1 cellular context compared by ENCODE assay signal in the genomic region with DNA sequence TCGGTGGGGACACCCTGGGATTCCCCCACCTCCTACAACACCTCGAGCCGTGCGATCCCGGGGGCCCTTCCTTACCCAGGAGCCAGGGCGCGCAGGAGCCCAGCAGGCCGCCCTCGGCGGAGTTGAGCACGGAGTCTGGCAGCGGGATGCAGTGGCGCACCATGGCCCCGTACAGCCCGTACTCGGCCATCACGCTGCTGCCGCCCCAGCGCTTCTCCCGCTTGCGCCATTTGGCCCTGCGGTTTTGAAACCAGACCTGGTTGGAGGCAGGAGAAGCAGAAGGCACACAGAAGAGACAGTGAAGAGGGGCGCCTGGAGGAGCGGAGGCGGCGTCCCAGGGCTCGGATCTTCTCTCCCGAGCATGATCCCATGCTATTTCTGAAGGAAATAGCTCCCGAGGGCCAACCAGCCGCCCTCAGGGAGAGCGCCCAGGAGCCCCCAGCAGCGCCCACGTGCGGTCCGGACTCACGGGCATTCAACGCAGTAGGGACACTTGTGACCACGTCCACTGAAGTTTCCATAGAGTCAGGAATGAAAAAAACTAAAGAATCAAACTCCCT.
TF ChIP-seq lines count a peak whose summit lies in the region.

No MANE protein-coding gene starts in this region.

TF ChIP-seq in HepG2, 621 proteins besides CTCF, POLR2A, EP300 and RAD21 (continued from another document and continues in another):
- TF ChIP-seq, protein P1, sequence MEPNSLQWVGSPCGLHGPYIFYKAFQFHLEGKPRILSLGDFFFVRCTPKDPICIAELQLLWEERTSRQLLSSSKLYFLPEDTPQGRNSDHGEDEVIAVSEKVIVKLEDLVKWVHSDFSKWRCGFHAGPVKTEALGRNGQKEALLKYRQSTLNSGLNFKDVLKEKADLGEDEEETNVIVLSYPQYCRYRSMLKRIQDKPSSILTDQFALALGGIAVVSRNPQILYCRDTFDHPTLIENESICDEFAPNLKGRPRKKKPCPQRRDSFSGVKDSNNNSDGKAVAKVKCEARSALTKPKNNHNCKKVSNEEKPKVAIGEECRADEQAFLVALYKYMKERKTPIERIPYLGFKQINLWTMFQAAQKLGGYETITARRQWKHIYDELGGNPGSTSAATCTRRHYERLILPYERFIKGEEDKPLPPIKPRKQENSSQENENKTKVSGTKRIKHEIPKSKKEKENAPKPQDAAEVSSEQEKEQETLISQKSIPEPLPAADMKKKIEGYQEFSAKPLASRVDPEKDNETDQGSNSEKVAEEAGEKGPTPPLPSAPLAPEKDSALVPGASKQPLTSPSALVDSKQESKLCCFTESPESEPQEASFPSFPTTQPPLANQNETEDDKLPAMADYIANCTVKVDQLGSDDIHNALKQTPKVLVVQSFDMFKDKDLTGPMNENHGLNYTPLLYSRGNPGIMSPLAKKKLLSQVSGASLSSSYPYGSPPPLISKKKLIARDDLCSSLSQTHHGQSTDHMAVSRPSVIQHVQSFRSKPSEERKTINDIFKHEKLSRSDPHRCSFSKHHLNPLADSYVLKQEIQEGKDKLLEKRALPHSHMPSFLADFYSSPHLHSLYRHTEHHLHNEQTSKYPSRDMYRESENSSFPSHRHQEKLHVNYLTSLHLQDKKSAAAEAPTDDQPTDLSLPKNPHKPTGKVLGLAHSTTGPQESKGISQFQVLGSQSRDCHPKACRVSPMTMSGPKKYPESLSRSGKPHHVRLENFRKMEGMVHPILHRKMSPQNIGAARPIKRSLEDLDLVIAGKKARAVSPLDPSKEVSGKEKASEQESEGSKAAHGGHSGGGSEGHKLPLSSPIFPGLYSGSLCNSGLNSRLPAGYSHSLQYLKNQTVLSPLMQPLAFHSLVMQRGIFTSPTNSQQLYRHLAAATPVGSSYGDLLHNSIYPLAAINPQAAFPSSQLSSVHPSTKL (CRISPR knock-in tag; IDR thresholded peaks at IDR 0.05): 0 out of 2 replicates have a peak, but pooled peaks have one; percentile 21
- 0 out of 2 replicates have a peak, but pooled peaks have one; percentile 38 for TF ChIP-seq WIZ (CRISPR knock-in tag; IDR thresholded peaks at IDR 0.05)
- TF ChIP-seq HOXA9 (CRISPR knock-in tag; IDR thresholded peaks at IDR 0.05; ENCODE audit: borderline replicate concordance): no peak
- 0 out of 2 replicates have a peak, but pooled peaks have one; percentile 34 for TF ChIP-seq BRD4 (CRISPR knock-in tag; IDR thresholded peaks at IDR 0.05)
- TF ChIP-seq FOXJ3 (CRISPR knock-in tag; IDR thresholded peaks at IDR 0.05; ENCODE audit: borderline replicate concordance): no peak
- 0 out of 2 replicates have a peak, but pooled peaks have one; percentile 23 for TF ChIP-seq ZNF678 (CRISPR knock-in tag; IDR thresholded peaks at IDR 0.05)
- TF ChIP-seq ZNF225 (CRISPR knock-in tag; IDR thresholded peaks at IDR 0.05): peak; percentile 47; the same call in 1 of the 2 replicates
- TF ChIP-seq SMARCC2 (IDR thresholded peaks at IDR 0.05): no peak
- TF ChIP-seq NKX3-1 (CRISPR knock-in tag; IDR thresholded peaks at IDR 0.05): 0 out of 2 replicates have a peak, but pooled peaks have one; percentile 33
- TF ChIP-seq NRL (CRISPR knock-in tag; IDR thresholded peaks at IDR 0.05; ENCODE audit: borderline replicate concordance): 0 out of 2 replicates have a peak, but pooled peaks have one; percentile 49
- TF ChIP-seq CBX5 (CRISPR knock-in tag; IDR thresholded peaks at IDR 0.05; ENCODE audit: borderline replicate concordance): peak; percentile 58; the same call in 1 of the 2 replicates
- TF ChIP-seq RFXANK (CRISPR knock-in tag; IDR thresholded peaks at IDR 0.05): no peak
- TF ChIP-seq ZNF44 (CRISPR knock-in tag; IDR thresholded peaks at IDR 0.05): no peak
- peak; percentile 62; the same call in 1 of the 2 replicates for TF ChIP-seq HOXD1 (CRISPR knock-in tag; IDR thresholded peaks at IDR 0.05)
- TF ChIP-seq FOXA3 (CRISPR knock-in tag; IDR thresholded peaks at IDR 0.05): 0 out of 2 replicates have a peak, but pooled peaks have one; percentile 10
- 0 out of 2 replicates have a peak, but pooled peaks have one; percentile 17 for TF ChIP-seq TBX2 (CRISPR knock-in tag; IDR thresholded peaks at IDR 0.05; ENCODE audit: borderline replicate concordance)
- TF ChIP-seq YY1 (IDR thresholded peaks at IDR 0.05; ENCODE audit: insufficient read depth, insufficient replicate concordance, low read depth, low read length): peak; percentile 66
- no peak for TF ChIP-seq DR1 (CRISPR knock-in tag; IDR thresholded peaks at IDR 0.05)
- TF ChIP-seq ZNF263 (CRISPR knock-in tag; IDR thresholded peaks at IDR 0.05): peak; percentile 22; the same call in 1 of the 2 replicates
- peak; percentile 76; the same call in 1 of the 2 replicates for TF ChIP-seq HIVEP1 (CRISPR knock-in tag; IDR thresholded peaks at IDR 0.05)
- TF ChIP-seq, protein P2, sequence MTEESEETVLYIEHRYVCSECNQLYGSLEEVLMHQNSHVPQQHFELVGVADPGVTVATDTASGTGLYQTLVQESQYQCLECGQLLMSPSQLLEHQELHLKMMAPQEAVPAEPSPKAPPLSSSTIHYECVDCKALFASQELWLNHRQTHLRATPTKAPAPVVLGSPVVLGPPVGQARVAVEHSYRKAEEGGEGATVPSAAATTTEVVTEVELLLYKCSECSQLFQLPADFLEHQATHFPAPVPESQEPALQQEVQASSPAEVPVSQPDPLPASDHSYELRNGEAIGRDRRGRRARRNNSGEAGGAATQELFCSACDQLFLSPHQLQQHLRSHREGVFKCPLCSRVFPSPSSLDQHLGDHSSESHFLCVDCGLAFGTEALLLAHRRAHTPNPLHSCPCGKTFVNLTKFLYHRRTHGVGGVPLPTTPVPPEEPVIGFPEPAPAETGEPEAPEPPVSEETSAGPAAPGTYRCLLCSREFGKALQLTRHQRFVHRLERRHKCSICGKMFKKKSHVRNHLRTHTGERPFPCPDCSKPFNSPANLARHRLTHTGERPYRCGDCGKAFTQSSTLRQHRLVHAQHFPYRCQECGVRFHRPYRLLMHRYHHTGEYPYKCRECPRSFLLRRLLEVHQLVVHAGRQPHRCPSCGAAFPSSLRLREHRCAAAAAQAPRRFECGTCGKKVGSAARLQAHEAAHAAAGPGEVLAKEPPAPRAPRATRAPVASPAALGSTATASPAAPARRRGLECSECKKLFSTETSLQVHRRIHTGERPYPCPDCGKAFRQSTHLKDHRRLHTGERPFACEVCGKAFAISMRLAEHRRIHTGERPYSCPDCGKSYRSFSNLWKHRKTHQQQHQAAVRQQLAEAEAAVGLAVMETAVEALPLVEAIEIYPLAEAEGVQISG (CRISPR knock-in tag; IDR thresholded peaks at IDR 0.05): peak; percentile 51; the same call in 1 of the 2 replicates
- peak; percentile 69; the same call in 1 of the 2 replicates for TF ChIP-seq IRF9 (CRISPR knock-in tag; IDR thresholded peaks at IDR 0.05; ENCODE audit: borderline replicate concordance)
- peak; percentile 52; the same call in 1 of the 2 replicates for TF ChIP-seq RNF2 (conservative IDR thresholded peaks at IDR 0.05; ENCODE audit: low read depth)
- TF ChIP-seq HOXA3 (CRISPR knock-in tag; IDR thresholded peaks at IDR 0.05): peak; percentile 57
- no peak for TF ChIP-seq CBX2 (IDR thresholded peaks at IDR 0.05; ENCODE audit: low read depth, low read length)
- 0 out of 2 replicates have a peak, but pooled peaks have one; percentile 68 for TF ChIP-seq CBX2 (CRISPR knock-in tag; IDR thresholded peaks at IDR 0.05; ENCODE audit: low read depth)
- 0 out of 2 replicates have a peak, but pooled peaks have one; percentile 29 for TF ChIP-seq PATZ1 (CRISPR knock-in tag; IDR thresholded peaks at IDR 0.05)
- peak; percentile 68; the same call in 1 of the 2 replicates for TF ChIP-seq ZNF572 (CRISPR knock-in tag; IDR thresholded peaks at IDR 0.05)
- peak; percentile 99 for TF ChIP-seq MTF2 (CRISPR knock-in tag; IDR thresholded peaks at IDR 0.05; ENCODE audit: borderline replicate concordance)
- TF ChIP-seq ZNF343 (CRISPR knock-in tag; IDR thresholded peaks at IDR 0.05): 0 out of 2 replicates have a peak, but pooled peaks have one; percentile 60
- peak; percentile 77 for TF ChIP-seq UBTF (CRISPR knock-in tag; IDR thresholded peaks at IDR 0.05)
- 0 out of 2 replicates have a peak, but pooled peaks have one; percentile 32 for TF ChIP-seq ZNF691 (CRISPR knock-in tag; IDR thresholded peaks at IDR 0.05; ENCODE audit: borderline replicate concordance, low read depth)
- peak; percentile 33; the same call in 1 of the 2 replicates for TF ChIP-seq STAG1 (CRISPR knock-in tag; IDR thresholded peaks at IDR 0.05)
- TF ChIP-seq GTF3A (CRISPR knock-in tag; conservative IDR thresholded peaks at IDR 0.05): no peak
- no peak for TF ChIP-seq LCORL (IDR thresholded peaks at IDR 0.05)
- TF ChIP-seq LCORL (CRISPR knock-in tag; IDR thresholded peaks at IDR 0.05): 0 out of 2 replicates have a peak, but pooled peaks have one; percentile 41
- TF ChIP-seq YEATS4 (CRISPR knock-in tag; IDR thresholded peaks at IDR 0.05; ENCODE audit: borderline replicate concordance): peak; percentile 44; the same call in 1 of the 2 replicates
- TF ChIP-seq SALL1 (CRISPR knock-in tag; IDR thresholded peaks at IDR 0.05): 0 out of 2 replicates have a peak, but pooled peaks have one; percentile 18
- TF ChIP-seq CEBPB (IDR thresholded peaks at IDR 0.05; ENCODE audit: borderline replicate concordance, low read depth, low read length): peak; percentile 98
- TF ChIP-seq RERE (CRISPR knock-in tag; IDR thresholded peaks at IDR 0.05; ENCODE audit: low read depth): no peak
